In genomic region chr3:20083253-20083652, GRCh38 we compare ENCODE assay signal across 22 cellular contexts.
"Had no signal": no experiment of that assay in that cellular context is flagged by ENCODE, and none has a peak within 500 bp of the region (broad histone marks: within the 10 kb centered on the region; RNA-seq: fewer than 3 reads in every experiment).

No MANE protein-coding gene starts in this region.

- DNase-seq: activated CD4-positive, alpha-beta memory T cell treated with anti-CD3 and anti-CD28 coated beads for 36 hours; activated CD4-positive, alpha-beta T cell treated with anti-CD3 and anti-CD28 coated beads for 48 hours; activated CD4-positive, CD25-positive, alpha-beta regulatory T cell; activated effector memory CD4-positive, alpha-beta T cell treated with anti-CD3 and anti-CD28 coated beads, Interleukin-2, amount 50 U/mL, for 16 hours; activated naive CD4-positive, alpha-beta T cell treated with anti-CD3 and anti-CD28 coated beads, Interleukin-2, amount 50 U/mL, for 16 hours; activated T-cell treated with anti-CD3 and anti-CD28 coated beads, Interleukin-2, amount 50 U/mL, for 48 hours; adrenal gland; brain microvascular endothelial cell; central memory CD4-positive, alpha-beta T cell; endodermal cell; esophagus squamous epithelium; gastrocnemius medialis; hippocampal formation; islet precursor cell; left colon; lower lobe of right lung; naive thymus-derived CD4-positive, alpha-beta T cell; pancreas; right cardiac atrium; stimulated activated CD4-positive, alpha-beta T cell treated with anti-CD3 and anti-CD28 coated beads, Interleukin-4, amount 100 ng/mL, for 24 hours; stimulated activated naive CD8-positive, alpha-beta T cell treated with anti-CD3 and anti-CD28 coated beads, Interleukin-15, Interleukin-2, amounts not matched to agents 100 U/mL and 50 U/mL, for 24 hours; upper lobe of right lung had no signal

- H3K4me3 Mint-ChIP-seq: activated CD4-positive, alpha-beta memory T cell treated with anti-CD3 and anti-CD28 coated beads for 36 hours; endodermal cell; naive thymus-derived CD4-positive, alpha-beta T cell had no signal

- H3K4me1 Mint-ChIP-seq: endodermal cell had no signal

- ATAC-seq: gastrocnemius medialis; left colon; lower lobe of right lung; naive thymus-derived CD4-positive, alpha-beta T cell; pancreas; right cardiac atrium; stimulated activated naive CD8-positive, alpha-beta T cell treated with anti-CD3 and anti-CD28 coated beads, Interleukin-15, Interleukin-2, amounts not matched to agents 100 U/mL and 50 U/mL, for 24 hours; upper lobe of right lung had no signal

- H3K27ac Mint-ChIP-seq: activated CD4-positive, alpha-beta memory T cell treated with anti-CD3 and anti-CD28 coated beads for 36 hours; endodermal cell had no signal

- H3K9me3 Mint-ChIP-seq: activated CD4-positive, alpha-beta memory T cell treated with anti-CD3 and anti-CD28 coated beads for 36 hours; endodermal cell had no signal

- H3K27me3 Mint-ChIP-seq: activated CD4-positive, alpha-beta memory T cell treated with anti-CD3 and anti-CD28 coated beads for 36 hours; naive thymus-derived CD4-positive, alpha-beta T cell had no signal
